Comparison of ENCODE assay signal across 8 cellular contexts in genomic region chr3:53131136-53131495, GRCh38. TPM values are rescaled to one million over a fixed set of nuclear protein-coding genes. Genes with fewer than 3 reads are reported as not detected.
A peak's percentile ranks its signal among the peaks of the same experiment; 100 is the strongest.
DNase-seq lines count a peak whose midpoint lies in the region; ATAC-seq and TF ChIP-seq lines count a peak whose summit lies in the region.

No MANE protein-coding gene starts in this region.

- no peaks in the 10 kb centered on the region for H3K9me2 ChIP-seq in PC-3 (replicated peaks; ENCODE audit: low read length)

- H3K27ac Mint-ChIP-seq in Calu3 (ENCODE audit: unreplicated experiment) (peak overlapping the region; percentile 38), endothelial cell (ENCODE audit: unreplicated experiment) (peak overlapping the region; percentile 98)

- no peak for TF ChIP-seq CTCF in Calu3 (IDR thresholded peaks at IDR 0.05; ENCODE audit: unreplicated experiment)
- TF ChIP-seq CTCF in PC-3 (conservative IDR thresholded peaks at IDR 0.05; ENCODE audit: low read depth, low read length) = no peak
- no peak for TF ChIP-seq CTCF in endothelial cell (IDR thresholded peaks at IDR 0.05; ENCODE audit: unreplicated experiment)
- no peak for TF ChIP-seq CTCF in parathyroid adenoma (IDR thresholded peaks at IDR 0.05)
- no peak for TF ChIP-seq CTCF in GM10266 (IDR thresholded peaks at IDR 0.05; ENCODE audit: control insufficient read depth, insufficient read depth, low read depth, missing control alignments)

- H3K9ac ChIP-seq in PC-3 (ENCODE audit: low read length) (peak overlapping the region; percentile 99), parathyroid adenoma (no peak overlapping the region)

- CTCF ChIA-PET in Calu3 (lab: Charles Lee) (interaction anchor here (1.2 to 1.6 kb wide), 2 partner anchors 63 to 65 kb away, joined by 3 to 5 read pairs; no protein-coding TSS in a partner anchor), PC-3 (lab: Charles Lee) (no interaction called here)

- H3K4me3 ChIP-seq in PC-3 (ENCODE audit: low read length) = peak overlapping the region; percentile 96; the same call in 1 of the 2 replicates
- H3K4me3 ChIP-seq in parathyroid adenoma (ENCODE audit: low read depth, low read length) = peak overlapping the region; percentile 94

- H3F3A ChIP-seq in PC-3 (ENCODE audit: low read length, unreplicated experiment) = no peaks in the 10 kb centered on the region

- H3K4me1 ChIP-seq in PC-3 (ENCODE audit: insufficient read depth, low read length) (peaks cover 40% of the 10 kb centered on the region), parathyroid adenoma (peaks cover 12% of the 10 kb centered on the region)

- H3K36me3 Mint-ChIP-seq in Calu3 (ENCODE audit: insufficient read depth, unreplicated experiment) (peaks cover 14% of the 10 kb centered on the region), endothelial cell (ENCODE audit: low read depth, unreplicated experiment) (no peaks in the 10 kb centered on the region)

- H3K9me3 Mint-ChIP-seq in Calu3 (ENCODE audit: low read depth, unreplicated experiment) (no peaks in the 10 kb centered on the region), endothelial cell (ENCODE audit: unreplicated experiment) (no peaks in the 10 kb centered on the region)

- H4K20me1 ChIP-seq in PC-3 (ENCODE audit: low read length) = no peaks in the 10 kb centered on the region

- H3K27me3 ChIP-seq in PC-3 (ENCODE audit: low read length) (no peaks in the 10 kb centered on the region), parathyroid adenoma (ENCODE audit: control insufficient read depth, insufficient read depth, low read length) (no peaks in the 10 kb centered on the region)

- H2AFZ ChIP-seq in PC-3 (ENCODE audit: low read length) = peak overlapping the region; percentile 100
- H2AFZ ChIP-seq in parathyroid adenoma = peak overlapping the region; percentile 88

- H3K36me3 ChIP-seq in PC-3 (ENCODE audit: low read depth, low read length) = no peaks in the 10 kb centered on the region
- H3K36me3 ChIP-seq in parathyroid adenoma (ENCODE audit: control insufficient read depth, insufficient read depth, low read length) = no peaks in the 10 kb centered on the region

- H3K27me3 Mint-ChIP-seq in Calu3 (ENCODE audit: unreplicated experiment) (no peaks in the 10 kb centered on the region), endothelial cell (ENCODE audit: unreplicated experiment) (peaks cover 12% of the 10 kb centered on the region)

- intact Hi-C loops in Calu3 (cut with micrococcal nuclease; ENCODE audit: unreplicated experiment) = loop anchor here (2.0 kb wide), 1 partner anchor 32 kb away; no protein-coding TSS in a partner anchor
- intact Hi-C loops in PC-3 (cut with micrococcal nuclease) = no loop called here

- peaks cover 10% of the 10 kb centered on the region for H3K4me1 Mint-ChIP-seq in Calu3 (ENCODE audit: low read depth, unreplicated experiment)
- peaks cover 17% of the 10 kb centered on the region for H3K4me1 Mint-ChIP-seq in endothelial cell (ENCODE audit: unreplicated experiment)

- peak overlapping the region; percentile 72 for H3K27ac ChIP-seq in PC-3 (ENCODE audit: low read length)
- H3K27ac ChIP-seq in parathyroid adenoma = peak overlapping the region; percentile 85

- H3K4me3 Mint-ChIP-seq in Calu3 (ENCODE audit: low read depth, unreplicated experiment) (peak overlapping the region; percentile 83), endothelial cell (ENCODE audit: unreplicated experiment) (peak overlapping the region; percentile 98)

- H3K79me2 ChIP-seq in PC-3 (ENCODE audit: low read length) = peaks cover 26% of the 10 kb centered on the region
- H3K79me2 ChIP-seq in parathyroid adenoma = peaks cover 2% of the 10 kb centered on the region

- POLR2A ChIA-PET in PC-3 (lab: Charles Lee; ENCODE audit: unreplicated experiment) = no interaction called here

- in situ Hi-C loops in ACHN (cut with HindIII; ENCODE audit: low pct_ligation_motif_present, low pct_unique_long_range_greater_than_20kb, low sequenced_read_pairs) = no loop called here

- no peak for DNase-seq in Calu3
- DNase-seq in PC-3 = no peak
- DNase-seq in endothelial cell (ENCODE audit: low spot score) = no peak
- no peak for DNase-seq in ACHN
- no peak for DNase-seq in NCI-H69 (lab: John Stamatoyannopoulos, UW)
- no peak for DNase-seq in GM10266 (ENCODE audit: extremely low spot score)
- no peak for DNase-seq in NCI-H1417 (lab: John Stamatoyannopoulos, UW)

- ATAC-seq in PC-3 = no peak

- BruUV-seq in Calu3 (replicated peaks; lab: Mats Ljungman, UMichigan) = no TSS peak
- no TSS peak for BruUV-seq in PC-3 (replicated peaks; lab: Mats Ljungman, UMichigan)

- H3K9me3 ChIP-seq in PC-3 (ENCODE audit: low read length) (no peaks in the 10 kb centered on the region), parathyroid adenoma (ENCODE audit: control insufficient read depth, low read length) (no peaks in the 10 kb centered on the region)

- H3K4me2 ChIP-seq in PC-3 (ENCODE audit: low read length) (peak overlapping the region; percentile 93), parathyroid adenoma (ENCODE audit: low read length) (peak overlapping the region; percentile 95)

RNA-seq across cellular contexts. Expression of gene RFT1, which starts 0.9 kb away (rescaled TPM):
- total RNA-seq in Calu3 (2022) (30.5 and 35.0 TPM in 2 replicates), PC-3 (2014; rRNA removed) (21.1 and 24.6 TPM in 2 replicates), endothelial cell (ENCODE audit: unreplicated experiment) (21.1 TPM)

RNA-seq across cellular contexts. Expression of gene PRKCD, which starts 29.9 kb away (rescaled TPM):
- total RNA-seq in Calu3 (2022) (24.4 and 25.2 TPM in 2 replicates), PC-3 (2014; rRNA removed) (7.8 and 18.7 TPM in 2 replicates), endothelial cell (ENCODE audit: unreplicated experiment) (9.9 TPM)
